Comparison of ENCODE assay signal across 1 cellular context in genomic region chr16:28497861-28498599, GRCh38.
A peak's percentile ranks its signal among the peaks of the same experiment; 100 is the strongest.
TF ChIP-seq lines count a peak whose summit lies in the region.

No MANE protein-coding gene starts in this region.

TF ChIP-seq in HepG2, 621 proteins besides CTCF, POLR2A, EP300 and RAD21:
- TF ChIP-seq, protein P1, sequence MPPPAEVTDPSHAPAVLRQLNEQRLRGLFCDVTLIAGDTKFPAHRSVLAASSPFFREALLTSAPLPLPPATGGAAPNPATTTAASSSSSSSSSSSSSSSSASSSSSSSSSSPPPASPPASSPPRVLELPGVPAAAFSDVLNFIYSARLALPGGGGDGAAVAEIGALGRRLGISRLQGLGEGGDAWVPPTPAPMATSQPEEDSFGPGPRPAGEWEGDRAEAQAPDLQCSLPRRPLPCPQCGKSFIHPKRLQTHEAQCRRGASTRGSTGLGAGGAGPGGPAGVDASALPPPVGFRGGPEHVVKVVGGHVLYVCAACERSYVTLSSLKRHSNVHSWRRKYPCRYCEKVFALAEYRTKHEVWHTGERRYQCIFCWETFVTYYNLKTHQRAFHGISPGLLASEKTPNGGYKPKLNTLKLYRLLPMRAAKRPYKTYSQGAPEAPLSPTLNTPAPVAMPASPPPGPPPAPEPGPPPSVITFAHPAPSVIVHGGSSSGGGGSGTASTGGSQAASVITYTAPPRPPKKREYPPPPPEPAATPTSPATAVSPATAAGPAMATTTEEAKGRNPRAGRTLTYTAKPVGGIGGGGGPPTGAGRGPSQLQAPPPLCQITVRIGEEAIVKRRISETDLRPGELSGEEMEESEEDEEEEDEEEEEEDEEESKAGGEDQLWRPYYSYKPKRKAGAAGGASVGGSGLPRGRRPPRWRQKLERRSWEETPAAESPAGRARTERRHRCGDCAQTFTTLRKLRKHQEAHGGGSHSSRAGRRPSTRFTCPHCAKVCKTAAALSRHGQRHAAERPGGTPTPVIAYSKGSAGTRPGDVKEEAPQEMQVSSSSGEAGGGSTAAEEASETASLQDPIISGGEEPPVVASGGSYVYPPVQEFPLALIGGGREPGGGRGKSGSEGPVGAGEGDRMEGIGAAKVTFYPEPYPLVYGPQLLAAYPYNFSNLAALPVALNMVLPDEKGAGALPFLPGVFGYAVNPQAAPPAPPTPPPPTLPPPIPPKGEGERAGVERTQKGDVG (CRISPR knock-in tag; IDR thresholded peaks at IDR 0.05; ENCODE audit: borderline replicate concordance) = no peak
- TF ChIP-seq ZFP91 (CRISPR knock-in tag; IDR thresholded peaks at IDR 0.05; ENCODE audit: borderline replicate concordance) (0 out of 2 replicates have a peak, but pooled peaks have one; percentile 17), MTF2 (CRISPR knock-in tag; IDR thresholded peaks at IDR 0.05; ENCODE audit: borderline replicate concordance) (no peak)
